In the genomic region with DNA sequence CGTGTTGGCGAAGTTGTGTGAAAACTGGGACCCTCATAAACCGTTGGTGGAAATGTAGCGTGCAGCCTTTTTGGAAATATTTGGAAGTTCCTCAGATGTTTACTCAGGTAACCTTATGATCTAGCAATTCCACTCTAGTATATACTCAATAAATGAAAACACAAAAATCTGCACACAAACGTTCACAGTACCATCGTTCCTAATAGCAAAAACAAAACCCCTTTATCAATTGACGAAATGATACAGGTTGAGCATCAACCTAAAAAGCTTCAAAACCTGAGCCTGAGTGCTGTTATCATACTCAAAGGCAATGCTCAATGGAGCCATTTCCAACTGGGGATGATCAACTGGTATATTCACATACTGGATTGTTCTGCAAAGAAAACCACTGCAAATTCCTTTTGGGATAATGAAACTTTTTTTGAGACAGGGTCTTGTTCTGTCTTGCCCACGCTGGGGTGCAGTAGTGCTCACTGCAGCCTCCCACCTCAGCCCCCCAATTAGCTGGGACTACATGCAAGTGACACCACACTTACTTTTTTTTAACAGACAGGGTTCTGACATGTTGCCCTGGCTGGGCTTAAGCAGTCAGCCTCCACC, we compare ENCODE assay signal across 1 cellular context.
TF ChIP-seq lines count a peak whose summit lies in the region.

No MANE protein-coding gene starts in this region.

TF ChIP-seq in SK-N-SH, 30 proteins besides CTCF, POLR2A, EP300 and RAD21:
- TF ChIP-seq, protein P1, sequence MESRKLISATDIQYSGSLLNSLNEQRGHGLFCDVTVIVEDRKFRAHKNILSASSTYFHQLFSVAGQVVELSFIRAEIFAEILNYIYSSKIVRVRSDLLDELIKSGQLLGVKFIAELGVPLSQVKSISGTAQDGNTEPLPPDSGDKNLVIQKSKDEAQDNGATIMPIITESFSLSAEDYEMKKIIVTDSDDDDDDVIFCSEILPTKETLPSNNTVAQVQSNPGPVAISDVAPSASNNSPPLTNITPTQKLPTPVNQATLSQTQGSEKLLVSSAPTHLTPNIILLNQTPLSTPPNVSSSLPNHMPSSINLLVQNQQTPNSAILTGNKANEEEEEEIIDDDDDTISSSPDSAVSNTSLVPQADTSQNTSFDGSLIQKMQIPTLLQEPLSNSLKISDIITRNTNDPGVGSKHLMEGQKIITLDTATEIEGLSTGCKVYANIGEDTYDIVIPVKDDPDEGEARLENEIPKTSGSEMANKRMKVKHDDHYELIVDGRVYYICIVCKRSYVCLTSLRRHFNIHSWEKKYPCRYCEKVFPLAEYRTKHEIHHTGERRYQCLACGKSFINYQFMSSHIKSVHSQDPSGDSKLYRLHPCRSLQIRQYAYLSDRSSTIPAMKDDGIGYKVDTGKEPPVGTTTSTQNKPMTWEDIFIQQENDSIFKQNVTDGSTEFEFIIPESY (IDR thresholded peaks at IDR 0.05; ENCODE audit: borderline replicate concordance, low read depth), result no peak
- TF ChIP-seq TEAD4 (IDR thresholded peaks at IDR 0.05; ENCODE audit: borderline replicate concordance, insufficient read depth), result no peak
